In the genomic region with DNA sequence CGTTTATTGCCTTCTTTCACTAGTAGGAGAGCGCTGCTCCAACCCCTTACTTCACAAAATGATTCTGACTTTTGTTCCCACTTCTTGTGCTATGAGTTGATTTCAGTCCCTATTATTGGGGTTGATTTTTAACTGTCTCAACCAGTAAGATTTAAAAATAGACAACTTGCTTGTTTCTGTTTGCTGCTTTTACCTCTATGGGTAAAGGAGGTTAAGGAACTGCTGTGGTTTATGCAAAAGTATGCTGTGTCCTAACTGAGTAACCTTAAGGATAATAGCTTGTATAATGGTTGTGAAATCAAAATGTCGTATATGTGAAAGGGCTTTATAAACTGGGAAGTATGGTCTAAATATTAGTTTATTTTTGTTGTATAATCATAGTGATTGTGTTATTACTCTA, we compare ENCODE assay signal across 21 cellular contexts. TPM values are rescaled to one million over a fixed set of nuclear protein-coding genes. Genes with fewer than 3 reads are reported as not detected.
A peak's percentile ranks its signal among the peaks of the same experiment; 100 is the strongest.
DNase-seq lines count a peak whose midpoint lies in the region; ATAC-seq and TF ChIP-seq lines count a peak whose summit lies in the region.
"Had no signal": no experiment of that assay in that cellular context is flagged by ENCODE, and none has a peak within 500 bp of the region (broad histone marks: within the 10 kb centered on the region; RNA-seq: fewer than 3 reads in every experiment).

No MANE protein-coding gene starts in this region.

- peaks cover 19% of the 10 kb centered on the region for H3K36me3 ChIP-seq in Karpas-422 (ENCODE audit: insufficient read depth, low read length)
- peaks cover 6% of the 10 kb centered on the region for H3K36me3 ChIP-seq in suprapubic skin
- H3K36me3 ChIP-seq in stomach = peaks cover 0 to 8% (median 7%) of the 10 kb centered on the region in 4 donors
- H3K36me3 ChIP-seq: right lobe of liver had no signal

- no peak for TF ChIP-seq EP300 in suprapubic skin (IDR thresholded peaks at IDR 0.05)
- no peak for TF ChIP-seq EP300 in stomach (IDR thresholded peaks at IDR 0.05)

- H3K36me3 Mint-ChIP-seq in activated CD4-positive, alpha-beta T cell treated with anti-CD3 and anti-CD28 coated beads for 36 hours (ENCODE audit: low read depth) = peaks cover 24% of the 10 kb centered on the region

- H3K9me3 Mint-ChIP-seq in activated CD4-positive, alpha-beta T cell treated with anti-CD3 and anti-CD28 coated beads for 36 hours (ENCODE audit: low read depth) = peaks cover 14% of the 10 kb centered on the region

- H3K27me3 ChIP-seq in Karpas-422 (ENCODE audit: low read length) (no peaks in the 10 kb centered on the region), suprapubic skin (no peaks in the 10 kb centered on the region), stomach (no peaks in the 10 kb centered on the region)
- H3K27me3 ChIP-seq: right lobe of liver had no signal

- H3K27ac Mint-ChIP-seq in activated CD4-positive, alpha-beta T cell treated with anti-CD3 and anti-CD28 coated beads for 36 hours = no peak overlapping the region
- H3K27ac Mint-ChIP-seq: activated naive CD8-positive, alpha-beta T cell; B cell; stimulated activated memory B cell treated with anti-CD40 and anti-IgM and Interleukin-4, amounts not matched to agents 10 μg/mL and 1 μg/mL and 100 μg/mL, for 72 hours had no signal

- H3K4me3 Mint-ChIP-seq in activated CD4-positive, alpha-beta T cell treated with anti-CD3 and anti-CD28 coated beads for 36 hours = no peak overlapping the region
- H3K4me3 Mint-ChIP-seq: activated naive CD8-positive, alpha-beta T cell; B cell; H9; neural crest cell; stimulated activated memory B cell treated with anti-CD40 and anti-IgM and Interleukin-4, amounts not matched to agents 10 μg/mL and 1 μg/mL and 100 μg/mL, for 72 hours had no signal

- intact Hi-C loops in activated CD4-positive, alpha-beta T cell treated with anti-CD3 and anti-CD28 coated beads for 36 hours (cut with DNase I, micrococcal nuclease) = no loop called here
- intact Hi-C loops in stomach (cut with DNase I; ENCODE audit: low total_unique reads) = no loop called here

- no peak overlapping the region for H3K9ac ChIP-seq in Karpas-422 (ENCODE audit: low read length)

- H3K4me3 ChIP-seq in Karpas-422 (ENCODE audit: low read length) = no peak overlapping the region
- H3K4me3 ChIP-seq in suprapubic skin = no peak overlapping the region
- no peak overlapping the region for H3K4me3 ChIP-seq in stomach
- H3K4me3 ChIP-seq: K562, right lobe of liver had no signal

- peaks cover 3% of the 10 kb centered on the region for H3K4me1 Mint-ChIP-seq in activated CD4-positive, alpha-beta T cell treated with anti-CD3 and anti-CD28 coated beads for 36 hours
- H3K4me1 Mint-ChIP-seq: B cell, H9, neural crest cell had no signal

- no peaks in the 10 kb centered on the region for H3K27me3 Mint-ChIP-seq in activated CD4-positive, alpha-beta T cell treated with anti-CD3 and anti-CD28 coated beads for 36 hours
- H3K27me3 Mint-ChIP-seq: activated naive CD8-positive, alpha-beta T cell; B cell; stimulated activated memory B cell treated with anti-CD40 and anti-IgM and Interleukin-4, amounts not matched to agents 10 μg/mL and 1 μg/mL and 100 μg/mL, for 72 hours had no signal

- TF ChIP-seq POLR2A in suprapubic skin (IDR thresholded peaks at IDR 0.05) (no peak), stomach (IDR thresholded peaks at IDR 0.05) (no peak)

- peak overlapping the region; percentile 3 for H3K4me2 ChIP-seq in Karpas-422 (ENCODE audit: low read depth, low read length, poor library complexity, severe bottlenecking)

- no peaks in the 10 kb centered on the region for H3K9me2 ChIP-seq in Karpas-422 (replicated peaks; ENCODE audit: insufficient read depth, low read length)

- H3K27ac ChIP-seq in Karpas-422 (ENCODE audit: low read length) (peak overlapping the region; percentile 28), suprapubic skin (no peak overlapping the region), stomach (no peak overlapping the region)
- H3K27ac ChIP-seq: right lobe of liver had no signal

- DNase-seq in GM20000 (ENCODE audit: low spot score) (peak; percentile 8), Karpas-422 (no peak), suprapubic skin (ENCODE audit: low spot score in 2 of 2) (no peak), stomach (no peak)
- DNase-seq in activated CD4-positive, alpha-beta T cell treated with anti-CD3 and anti-CD28 coated beads for 36 hours = no peak
- DNase-seq: effector memory CD4-positive, alpha-beta T cell; H9; mammary epithelial cell; NCI-H1694; NCI-H524 treated with DMSO at 0.1 percent for 48 hours; right lobe of liver; RPMI8226; stimulated activated CD4-positive, alpha-beta T cell treated with anti-CD3 and anti-CD28 coated beads, Interleukin-4, amount 100 ng/mL, for 24 hours had no signal

- no peak overlapping the region for H2AFZ ChIP-seq in Karpas-422 (ENCODE audit: low read length)

- peaks cover 94% of the 10 kb centered on the region for H3K79me2 ChIP-seq in Karpas-422 (ENCODE audit: low read length)

- TF ChIP-seq CTCF in GM20000 (IDR thresholded peaks at IDR 0.05; ENCODE audit: extremely low read depth, missing control alignments) (no peak), suprapubic skin (IDR thresholded peaks at IDR 0.05) (no peak), stomach (IDR thresholded peaks at IDR 0.05) (no peak)

- POLR2A ChIA-PET in activated CD4-positive, alpha-beta T cell treated with anti-CD3 and anti-CD28 coated beads for 36 hours (lab: Charles Lee) = interaction anchor here (0.7 kb wide), 1 partner anchor 89 kb away, joined by 3 read pairs; no protein-coding TSS in a partner anchor

- H3K4me1 ChIP-seq in Karpas-422 (ENCODE audit: low read length) = peaks cover 31% of the 10 kb centered on the region
- H3K4me1 ChIP-seq in suprapubic skin = no peaks in the 10 kb centered on the region
- no peaks in the 10 kb centered on the region for H3K4me1 ChIP-seq in stomach
- H3K4me1 ChIP-seq: right lobe of liver had no signal

- H4K20me1 ChIP-seq in Karpas-422 (ENCODE audit: insufficient read depth, low read depth, low read length) = no peaks in the 10 kb centered on the region

- WGBS in suprapubic skin = 65% methylated on average over 3 of the region's 3 CpGs
- WGBS in stomach, 5 donors = 70 to 82% (median 79%) methylated on average over 3 of the region's 3 CpGs

- H3K9me3 ChIP-seq in Karpas-422 (ENCODE audit: low read length) (peaks cover 15% of the 10 kb centered on the region), suprapubic skin (peaks cover 7% of the 10 kb centered on the region), stomach (peaks cover 0 to 17% (median 9%) of the 10 kb centered on the region in 4 donors)
- H3K9me3 ChIP-seq: right lobe of liver had no signal

- CTCF ChIA-PET in activated CD4-positive, alpha-beta T cell treated with anti-CD3 and anti-CD28 coated beads for 36 hours (lab: Charles Lee) = interaction anchor here (1.4 kb wide), 1 partner anchor 11 kb away, joined by 4 read pairs; no protein-coding TSS in a partner anchor

- ATAC-seq in GM18861 (IDR thresholded peaks at IDR 0.05; ENCODE audit: unreplicated experiment) (peak; percentile 95), HG02852 (IDR thresholded peaks at IDR 0.05; ENCODE audit: unreplicated experiment) (peak; percentile 86), GM19035 (IDR thresholded peaks at IDR 0.05; ENCODE audit: unreplicated experiment) (no peak)
- ATAC-seq in activated CD4-positive, alpha-beta T cell treated with anti-CD3 and anti-CD28 coated beads for 36 hours = no peak
- ATAC-seq: K562; right lobe of liver; stimulated activated memory B cell treated with anti-CD40 and anti-IgM and Interleukin-4, amounts not matched to agents 10 μg/mL and 1 μg/mL and 100 μg/mL, for 72 hours had no signal

RNA-seq across cellular contexts. Expression of a gene that starts 22.6 kb away (rescaled TPM):
- 67.3 and 84.7 TPM in 2 replicates for total RNA-seq in Karpas-422 (2014; rRNA removed; shearing (Covaris generic); ENCODE audit: low replicate concordance)
- 10 to 100 TPM; 12.3 to 24.0 (median 18.5) TPM for total RNA-seq in suprapubic skin
- 10 to 100 TPM; 19.2 to 24.0 TPM for total RNA-seq in activated CD4-positive, alpha-beta T cell treated with anti-CD3 and anti-CD28 coated beads for 36 hours
- total RNA-seq in stomach = 100 to 1,000 TPM in 1 of 5 donors, 10 to 100 TPM in 3, 1 to 10 TPM in 1; 3.8 to 101 (median 32.9) TPM
- polyA plus RNA-seq in stomach = 1 to 10 TPM; 3.9 to 8.0 (median 7.0) TPM

Comparison
In these comparisons a context has a peak if more than half of its experiments do, and no peak if none do; other contexts are left out.
1. ATAC-seq: peak in GM18861 (single experiment) and HG02852 (single experiment); none in GM19035 (single experiment) and activated CD4-positive, alpha-beta T cell treated with anti-CD3 and anti-CD28 coated beads for 36 hours (single experiment).